Comparison of ENCODE assay signal across 8 cellular contexts in genomic region chr15:52529289-52529929, GRCh38. TPM values are rescaled to one million over a fixed set of nuclear protein-coding genes. Genes with fewer than 3 reads are reported as not detected.
DNase-seq lines count a peak whose midpoint lies in the region; ATAC-seq and TF ChIP-seq lines count a peak whose summit lies in the region.

No MANE protein-coding gene starts in this region.

- no peaks in the 10 kb centered on the region for H3K27me3 ChIP-seq in suprapubic skin

- peak overlapping the region; percentile 86 for H3K27ac ChIP-seq in suprapubic skin

- H3K4me3 ChIP-seq in suprapubic skin: peak overlapping the region; percentile 92

- peak; percentile 5 for ATAC-seq in HG02678 (IDR thresholded peaks at IDR 0.05; ENCODE audit: unreplicated experiment)
- no peak for ATAC-seq in GM19463 (IDR thresholded peaks at IDR 0.05; ENCODE audit: unreplicated experiment)
- ATAC-seq in GM21423 (IDR thresholded peaks at IDR 0.05; ENCODE audit: unreplicated experiment): no peak

- H3K4me1 Mint-ChIP-seq in chondrocyte (ENCODE audit: low read depth): peaks cover 24% of the 10 kb centered on the region
- H3K4me1 Mint-ChIP-seq in mesothelial cell of epicardium: peaks cover 11% of the 10 kb centered on the region

- no peaks in the 10 kb centered on the region for H3K9me3 ChIP-seq in suprapubic skin

- 4% methylated on average over 22 of the region's 37 CpGs for WGBS in suprapubic skin

- no peaks in the 10 kb centered on the region for H3K36me3 Mint-ChIP-seq in chondrocyte (ENCODE audit: low read depth)
- no peaks in the 10 kb centered on the region for H3K36me3 Mint-ChIP-seq in mesothelial cell of epicardium

- H3K27ac Mint-ChIP-seq in chondrocyte (ENCODE audit: unreplicated experiment) (peak overlapping the region; percentile 42), mesothelial cell of epicardium (no peak overlapping the region)

- TF ChIP-seq POLR2A in suprapubic skin (IDR thresholded peaks at IDR 0.05): no peak

- TF ChIP-seq EP300 in suprapubic skin (IDR thresholded peaks at IDR 0.05): no peak

- DNase-seq in D341Med (ENCODE audit: low spot score): peak; percentile 36
- peak in 3 of 5 donors; percentile 4 to 19 (median 10) for DNase-seq in T-helper 1 cell
- no peak for DNase-seq in chondrocyte (ENCODE audit: low spot score)
- DNase-seq in mesothelial cell of epicardium (ENCODE audit: low spot score in 2 of 2, unreplicated experiment in 2 of 2): peak in 1 of 2 experiments; percentile 40
- DNase-seq in suprapubic skin (ENCODE audit: low spot score in 2 of 2): no peak

- peaks cover 19% of the 10 kb centered on the region for H3K4me1 ChIP-seq in suprapubic skin

- H3K9me3 Mint-ChIP-seq in chondrocyte (ENCODE audit: low read depth) (no peaks in the 10 kb centered on the region), mesothelial cell of epicardium (no peaks in the 10 kb centered on the region)

- no peaks in the 10 kb centered on the region for H3K36me3 ChIP-seq in suprapubic skin

- no peaks in the 10 kb centered on the region for H3K27me3 Mint-ChIP-seq in chondrocyte (ENCODE audit: low read depth)
- H3K27me3 Mint-ChIP-seq in mesothelial cell of epicardium (ENCODE audit: low read depth): peaks cover 58% of the 10 kb centered on the region

- H3K4me3 Mint-ChIP-seq in chondrocyte (ENCODE audit: unreplicated experiment) (peak overlapping the region; percentile 73), mesothelial cell of epicardium (peak overlapping the region; percentile 57)

- TF ChIP-seq CTCF in chondrocyte (IDR thresholded peaks at IDR 0.05): no peak
- TF ChIP-seq CTCF in mesothelial cell of epicardium (IDR thresholded peaks at IDR 0.05; ENCODE audit: unreplicated experiment): no peak
- TF ChIP-seq CTCF in suprapubic skin (IDR thresholded peaks at IDR 0.05): no peak

RNA-seq across cellular contexts. Expression of gene MYO5A, which starts 0.7 kb away (rescaled TPM):
- total RNA-seq in chondrocyte (40.9 to 44.7 TPM (median 41.0 TPM) in 3 replicates), mesothelial cell of epicardium (13.7 to 15.3 TPM (median 14.4 TPM) in 3 replicates), suprapubic skin (10 to 100 TPM; 37.4 to 73.7 (median 47.0) TPM)

RNA-seq across cellular contexts. Expression of gene ARPP19, which starts 39.4 kb away (rescaled TPM):
- total RNA-seq in chondrocyte (160 to 179 TPM (median 166 TPM) in 3 replicates), mesothelial cell of epicardium (144 to 152 TPM (median 146 TPM) in 3 replicates), suprapubic skin (10 to 100 TPM; 69.5 to 96.5 (median 86.8) TPM)

Comparison
In these comparisons a context has a peak if more than half of its experiments do, and no peak if none do; other contexts are left out.
1. DNase-seq: peak in D341Med (single experiment) and T-helper 1 cell (3 of 5); none in chondrocyte (single experiment) and suprapubic skin (0 of 2).